Comparison of ENCODE assay signal across 8 cellular contexts in genomic region chr4:112510468-112511293, GRCh38. TPM values are rescaled to one million over a fixed set of nuclear protein-coding genes. Genes with fewer than 3 reads are reported as not detected.
A peak's percentile ranks its signal among the peaks of the same experiment; 100 is the strongest.
DNase-seq lines count a peak whose midpoint lies in the region; ATAC-seq, FAIRE-seq and TF ChIP-seq lines count a peak whose summit lies in the region.

No MANE protein-coding gene starts in this region.

- no peak overlapping the region for H3K27ac ChIP-seq in muscle layer of colon (ENCODE audit: low read depth, low read length)

- peak overlapping the region; percentile 28 for H3K4me3 Mint-ChIP-seq in natural killer cell
- H3K4me3 Mint-ChIP-seq in natural killer cell treated with Interleukin-12 subunit alpha and Interleukin-12 subunit beta and Interleukin-15 and Interleukin-18, amount 100 ng/mL, for 72 hours: no peak overlapping the region

- ATAC-seq in natural killer cell (no peak), GM19452 (IDR thresholded peaks at IDR 0.05; ENCODE audit: unreplicated experiment) (no peak)
- no peak for ATAC-seq in natural killer cell treated with Interleukin-12 subunit alpha and Interleukin-12 subunit beta and Interleukin-15 and Interleukin-18, amount 100 ng/mL, for 72 hours

- no peak overlapping the region for H3K9ac ChIP-seq in muscle layer of colon (ENCODE audit: low read length)

- H3K4me3 ChIP-seq in astrocyte of the cerebellum (ENCODE audit: low read depth, low read length): peak overlapping the region; percentile 20
- peak overlapping the region; percentile 2 to 35 for H3K4me3 ChIP-seq in muscle layer of colon (ENCODE audit: low read depth in 1 of 2, low read length in 2 of 2)

- no peak overlapping the region for H3K27ac Mint-ChIP-seq in natural killer cell
- H3K27ac Mint-ChIP-seq in natural killer cell treated with Interleukin-12 subunit alpha and Interleukin-12 subunit beta and Interleukin-15 and Interleukin-18, amount 100 ng/mL, for 72 hours: no peak overlapping the region

- H3K27me3 Mint-ChIP-seq in natural killer cell (ENCODE audit: low read depth in 2 of 2): peaks cover 67 to 80% of the 10 kb centered on the region in 2 donors
- H3K27me3 Mint-ChIP-seq in natural killer cell treated with Interleukin-12 subunit alpha and Interleukin-12 subunit beta and Interleukin-15 and Interleukin-18, amount 100 ng/mL, for 72 hours: peaks cover 62 to 82% of the 10 kb centered on the region in 2 donors

- H3K9me3 Mint-ChIP-seq in natural killer cell: no peaks in the 10 kb centered on the region
- no peaks in the 10 kb centered on the region for H3K9me3 Mint-ChIP-seq in natural killer cell treated with Interleukin-12 subunit alpha and Interleukin-12 subunit beta and Interleukin-15 and Interleukin-18, amount 100 ng/mL, for 72 hours

- H3K36me3 Mint-ChIP-seq in natural killer cell: peaks cover 12% of the 10 kb centered on the region
- H3K36me3 Mint-ChIP-seq in natural killer cell treated with Interleukin-12 subunit alpha and Interleukin-12 subunit beta and Interleukin-15 and Interleukin-18, amount 100 ng/mL, for 72 hours: peaks cover 10% of the 10 kb centered on the region

- peaks cover 69 to 72% of the 10 kb centered on the region in 2 donors for H3K27me3 ChIP-seq in muscle layer of colon (ENCODE audit: control insufficient read depth in 1 of 2, insufficient read depth in 2 of 2, low read length in 2 of 2)

- in situ Hi-C loops in astrocyte of the cerebellum (cut with HindIII; ENCODE audit: low sequenced_read_pairs): no loop called here

- intact Hi-C loops in natural killer cell (cut with micrococcal nuclease): no loop called here

- no peak for TF ChIP-seq CTCF in natural killer cell (IDR thresholded peaks at IDR 0.05)
- no peak for TF ChIP-seq CTCF in astrocyte of the cerebellum (IDR thresholded peaks at IDR 0.05; ENCODE audit: low read depth, low read length, missing control alignments)

- H3K9me3 ChIP-seq in muscle layer of colon (ENCODE audit: low read length): peaks cover 5% of the 10 kb centered on the region

- no peak for FAIRE-seq in HTR-8/SVneo (lab: Jason Lieb, UNC)

- no peaks in the 10 kb centered on the region for H3K36me3 ChIP-seq in muscle layer of colon (ENCODE audit: insufficient read depth, low read length)

- DNase-seq in natural killer cell: no peak
- DNase-seq in natural killer cell treated with Interleukin-12 subunit alpha and Interleukin-12 subunit beta and Interleukin-15 and Interleukin-18, amount 100 ng/mL, for 72 hours (ENCODE audit: low spot score): no peak
- no peak for DNase-seq in astrocyte of the cerebellum (ENCODE audit: low read depth)
- no peak for DNase-seq in HuH-7 (ENCODE audit: low spot score)
- DNase-seq in HTR-8/SVneo (ENCODE audit: insufficient read length, low spot score): no peak
- no peak for DNase-seq in SIG-M5 (lab: John Stamatoyannopoulos, UW)

- peaks cover 26 to 33% of the 10 kb centered on the region in 2 donors for H3K4me1 Mint-ChIP-seq in natural killer cell
- peaks cover 26 to 29% of the 10 kb centered on the region in 2 donors for H3K4me1 Mint-ChIP-seq in natural killer cell treated with Interleukin-12 subunit alpha and Interleukin-12 subunit beta and Interleukin-15 and Interleukin-18, amount 100 ng/mL, for 72 hours (ENCODE audit: low read depth in 2 of 2)

- peaks cover 31% of the 10 kb centered on the region for H3K4me1 ChIP-seq in muscle layer of colon (ENCODE audit: insufficient read depth, low read length)

RNA-seq across cellular contexts. Expression of gene NEUROG2, which starts 5.3 kb away (rescaled TPM):
- not detected for total RNA-seq in natural killer cell
- total RNA-seq in natural killer cell treated with Interleukin-12 subunit alpha and Interleukin-12 subunit beta and Interleukin-15 and Interleukin-18, amount 100 ng/mL, for 72 hours: not detected
